In genomic region chr5:1526151-1526631, GRCh38 we compare ENCODE assay signal across 13 cellular contexts. TPM values are rescaled to one million over a fixed set of nuclear protein-coding genes. Genes with fewer than 3 reads are reported as not detected.
DNase-seq lines count a peak whose midpoint lies in the region; ATAC-seq, FAIRE-seq and TF ChIP-seq lines count a peak whose summit lies in the region.
"Had no signal": no experiment of that assay in that cellular context is flagged by ENCODE, and none has a peak within 500 bp of the region (broad histone marks: within the 10 kb centered on the region; RNA-seq: fewer than 3 reads in every experiment).

No MANE protein-coding gene starts in this region.

- no peak overlapping the region for H2AFZ ChIP-seq in osteoblast (ENCODE audit: low read length)

- H3K9me3 ChIP-seq in heart right ventricle (no peaks in the 10 kb centered on the region), osteoblast (ENCODE audit: low read depth, low read length) (no peaks in the 10 kb centered on the region), uterus (no peaks in the 10 kb centered on the region)

- peaks cover 15% of the 10 kb centered on the region for H3K4me1 Mint-ChIP-seq in chondrocyte (ENCODE audit: low read depth)

- H4K20me1 ChIP-seq in osteoblast (ENCODE audit: insufficient read depth, low read length): peaks cover 7% of the 10 kb centered on the region

- H3K9me3 Mint-ChIP-seq in chondrocyte (ENCODE audit: low read depth): no peaks in the 10 kb centered on the region
- H3K9me3 Mint-ChIP-seq: neural crest cell, T-cell had no signal

- intact Hi-C loops in left cardiac atrium (cut with DNase I) (no loop called here), heart right ventricle (cut with DNase I) (no loop called here), uterus (cut with DNase I; ENCODE audit: low total_unique reads) (no loop called here)

- no peak overlapping the region for H3K4me3 Mint-ChIP-seq in chondrocyte (ENCODE audit: unreplicated experiment)

- TF ChIP-seq POLR2A in uterus (IDR thresholded peaks at IDR 0.05): no peak

- H3K27ac ChIP-seq in heart right ventricle (no peak overlapping the region), osteoblast (ENCODE audit: low read depth, low read length) (no peak overlapping the region), uterus (no peak overlapping the region)

- no peaks in the 10 kb centered on the region for H3K27me3 ChIP-seq in heart right ventricle
- peaks cover 19% of the 10 kb centered on the region for H3K27me3 ChIP-seq in osteoblast (ENCODE audit: insufficient read depth, low read length)
- no peaks in the 10 kb centered on the region for H3K27me3 ChIP-seq in uterus

- DNase-seq in left cardiac atrium (peak; percentile 16), heart right ventricle (no peak), chondrocyte (ENCODE audit: low spot score) (peak; percentile 84), osteoblast (ENCODE audit: insufficient read length, low spot score, missing footprints) (peak; percentile 56), uterus (peak; percentile 13 to 14), frontal cortex (ENCODE audit: low spot score in 2 of 2) (no peak)
- DNase-seq: activated CD4-positive, alpha-beta T cell treated with anti-CD3 and anti-CD28 coated beads for 4 hours; activated naive CD4-positive, alpha-beta T cell; NCI-H446 treated with DMSO at 0.1 percent for 48 hours had no signal

- H3K27ac Mint-ChIP-seq in chondrocyte (ENCODE audit: unreplicated experiment): no peak overlapping the region
- H3K27ac Mint-ChIP-seq: T-cell had no signal

- FAIRE-seq in frontal cortex (lab: Jason Lieb, UNC): no peak

- H3K4me2 ChIP-seq in osteoblast (ENCODE audit: insufficient read depth, low read length): no peak overlapping the region

- H3K36me3 ChIP-seq in heart right ventricle (peaks cover 0 to 6% (median 0%) of the 10 kb centered on the region in 9 donors), osteoblast (ENCODE audit: insufficient read depth, low read length) (peaks cover 4% of the 10 kb centered on the region), uterus (no peaks in the 10 kb centered on the region)

- no peak for ATAC-seq in left cardiac atrium
- no peak for ATAC-seq in heart right ventricle
- ATAC-seq in GM18870 (IDR thresholded peaks at IDR 0.05; ENCODE audit: unreplicated experiment): no peak
- no peak for ATAC-seq in GM21723 (IDR thresholded peaks at IDR 0.05; ENCODE audit: unreplicated experiment)
- ATAC-seq: T-cell had no signal

- H3K4me3 ChIP-seq in heart right ventricle (no peak overlapping the region), osteoblast (ENCODE audit: insufficient read depth, low read length) (no peak overlapping the region), uterus (no peak overlapping the region)

- TF ChIP-seq CTCF in heart right ventricle (IDR thresholded peaks at IDR 0.05): no peak
- TF ChIP-seq CTCF in chondrocyte (IDR thresholded peaks at IDR 0.05): no peak
- no peak for TF ChIP-seq CTCF in osteoblast (IDR thresholded peaks at IDR 0.05; ENCODE audit: extremely low read depth, low read depth, low read length)
- no peak for TF ChIP-seq CTCF in uterus (IDR thresholded peaks at IDR 0.05)

- H3K4me1 ChIP-seq in heart right ventricle: peaks cover 4 to 24% (median 18%) of the 10 kb centered on the region in 9 donors
- H3K4me1 ChIP-seq in osteoblast (ENCODE audit: insufficient read depth, low read length): peaks cover 17% of the 10 kb centered on the region
- H3K4me1 ChIP-seq in uterus: peaks cover 0 to 20% of the 10 kb centered on the region in 2 donors

- peaks cover 24% of the 10 kb centered on the region for H3K27me3 Mint-ChIP-seq in chondrocyte (ENCODE audit: low read depth)
- H3K27me3 Mint-ChIP-seq: T-cell had no signal

- 92 to 97% methylated on average over 8 of the region's 8 CpGs for WGBS in heart right ventricle, 2 donors

- H3K36me3 Mint-ChIP-seq in chondrocyte (ENCODE audit: low read depth): peaks cover 1% of the 10 kb centered on the region
- H3K36me3 Mint-ChIP-seq: T-cell had no signal

- H3K79me2 ChIP-seq in osteoblast (ENCODE audit: insufficient read depth, low read length): peaks cover 21% of the 10 kb centered on the region

RNA-seq across cellular contexts. Expression of gene LPCAT1, which starts 2.4 kb away (rescaled TPM):
- total RNA-seq in left cardiac atrium (10 to 100 TPM; 17.5 to 22.7 TPM), heart right ventricle (10 to 100 TPM in 3 of 10 donors, 1 to 10 TPM in 7; 5.6 to 25.5 (median 8.9) TPM), chondrocyte (39.9 to 49.4 TPM (median 46.4 TPM) in 3 replicates), osteoblast (11.6 and 15.6 TPM in 2 replicates), uterus (10 to 100 TPM; 21.5 to 51.0 (median 40.0) TPM), frontal cortex (127 TPM)
- polyA plus RNA-seq in heart right ventricle: 10 to 100 TPM; 14.8 to 23.8 TPM

Comparison
In these comparisons a context has a peak if more than half of its experiments do, and no peak if none do; other contexts are left out.
1. DNase-seq: peak in left cardiac atrium (single experiment), chondrocyte (single experiment), osteoblast (single experiment) and uterus (2 of 2); none in heart right ventricle (0 of 2) and frontal cortex (0 of 2).